ENCODE assay signal across 11 cellular contexts in genomic region chr22:39173050-39173706, GRCh38. TPM values are rescaled to one million over a fixed set of nuclear protein-coding genes. Genes with fewer than 3 reads are reported as not detected.
A peak's percentile ranks its signal among the peaks of the same experiment; 100 is the strongest.
DNase-seq lines count a peak whose midpoint lies in the region; ATAC-seq and TF ChIP-seq lines count a peak whose summit lies in the region.
"Had no signal": no experiment of that assay in that cellular context is flagged by ENCODE, and none has a peak within 500 bp of the region (broad histone marks: within the 10 kb centered on the region; RNA-seq: fewer than 3 reads in every experiment).

No MANE protein-coding gene starts in this region.

- peaks cover 63% of the 10 kb centered on the region for H3K4me1 ChIP-seq in CD8-positive, alpha-beta T cell (ENCODE audit: insufficient read depth, low read length)

- peak overlapping the region; percentile 76 for H3K27ac ChIP-seq in CD8-positive, alpha-beta T cell (ENCODE audit: low read depth, low read length)
- H3K27ac ChIP-seq: GM23248 had no signal

- POLR2A ChIA-PET in CD8-positive, alpha-beta T cell (lab: Charles Lee): interaction anchor here (0.7 to 12.5 kb wide), 21 partner anchors 8 to 350 kb away, joined by 3 to 160 read pairs (median 3); partner anchors contain the start of genes CBX7, PDGFB and RPL3
- POLR2A ChIA-PET in T-cell (lab: Charles Lee): interaction anchor here (0.6 to 1.4 kb wide), 3 partner anchors 33 to 820 kb away, joined by 4 to 12 read pairs (median 5); partner anchors contain the start of gene RPL3 (in 1 of the 2)

- ATAC-seq in CD8-positive, alpha-beta T cell: no peak
- no peak for ATAC-seq in T-cell (replicated peaks in 1 of 4)
- no peak for ATAC-seq in left lobe of liver
- ATAC-seq in sciatic nerve: no peak
- ATAC-seq in GM21381 (IDR thresholded peaks at IDR 0.05; ENCODE audit: unreplicated experiment): no peak
- no peak for ATAC-seq in HG03354 (IDR thresholded peaks at IDR 0.05; ENCODE audit: poor library complexity, severe bottlenecking, unreplicated experiment)

- H3K4me3 ChIP-seq in CD8-positive, alpha-beta T cell (ENCODE audit: low read depth, low read length): peak overlapping the region; percentile 1
- H3K4me3 ChIP-seq: GM23248 had no signal

- DNase-seq in CD8-positive, alpha-beta T cell: no peak
- DNase-seq in T-cell (no peak), left lobe of liver (ENCODE audit: low spot score) (peak; percentile 41), sciatic nerve (ENCODE audit: low spot score) (peak; percentile 56), CD1c-positive myeloid dendritic cell (ENCODE audit: extremely low spot score) (no peak), NCI-H187 (lab: John Stamatoyannopoulos, UW) (no peak)
- DNase-seq: kidney glomerular epithelial cell, NCI-H1436 had no signal

- no peaks in the 10 kb centered on the region for H3K27me3 ChIP-seq in CD8-positive, alpha-beta T cell (ENCODE audit: insufficient read depth, low read length)

- H3K27ac Mint-ChIP-seq in CD8-positive, alpha-beta T cell: peak overlapping the region; percentile 94
- peak overlapping the region; percentile 94 to 97 for H3K27ac Mint-ChIP-seq in T-cell

- intact Hi-C loops in CD8-positive, alpha-beta T cell (cut with DNase I, micrococcal nuclease): loop anchor here (5.0 kb wide), 3 partner anchors 34 to 354 kb away; no protein-coding TSS in a partner anchor
- intact Hi-C loops in sciatic nerve (cut with DNase I): loop anchor here (2.0 to 10.0 kb wide), 3 partner anchors 69 to 352 kb away; partner anchors contain the start of genes ATF4 and PDGFB

- TF ChIP-seq CTCF in CD8-positive, alpha-beta T cell (IDR thresholded peaks at IDR 0.05): no peak

- H3K9me3 ChIP-seq in CD8-positive, alpha-beta T cell (ENCODE audit: low read length): no peaks in the 10 kb centered on the region

- no peaks in the 10 kb centered on the region for H3K27me3 Mint-ChIP-seq in CD8-positive, alpha-beta T cell (ENCODE audit: low read depth)
- peaks cover 0 to 2% of the 10 kb centered on the region in 2 donors for H3K27me3 Mint-ChIP-seq in T-cell

- peaks cover 57% of the 10 kb centered on the region for H3K4me1 Mint-ChIP-seq in CD8-positive, alpha-beta T cell (ENCODE audit: low read depth)
- H3K4me1 Mint-ChIP-seq in T-cell: peaks cover 45 to 65% (median 63%) of the 10 kb centered on the region in 3 donors

- no peaks in the 10 kb centered on the region for H3K9me3 Mint-ChIP-seq in CD8-positive, alpha-beta T cell
- no peaks in the 10 kb centered on the region for H3K9me3 Mint-ChIP-seq in T-cell

- CTCF ChIA-PET in CD8-positive, alpha-beta T cell (lab: Charles Lee): interaction anchor here (1.2 to 18.7 kb wide), 4 partner anchors 16 to 356 kb away, joined by 3 to 386 read pairs (median 76); partner anchors contain the start of gene RPL3
- CTCF ChIA-PET in T-cell (lab: Charles Lee): interaction anchor here in 1 of 2 donors (1.6 kb wide), 1 partner anchor 144 kb away, joined by 8 read pairs; no protein-coding TSS in a partner anchor

- no peaks in the 10 kb centered on the region for H3K36me3 ChIP-seq in CD8-positive, alpha-beta T cell (ENCODE audit: insufficient read depth, low read length)

- no peaks in the 10 kb centered on the region for H3K36me3 Mint-ChIP-seq in CD8-positive, alpha-beta T cell
- H3K36me3 Mint-ChIP-seq in T-cell: no peaks in the 10 kb centered on the region

- peak overlapping the region; percentile 43 for H3K4me3 Mint-ChIP-seq in CD8-positive, alpha-beta T cell
- peak overlapping the region in 2 of 3 donors; percentile 6 to 80 for H3K4me3 Mint-ChIP-seq in T-cell

RNA-seq across cellular contexts. Expression of gene CBX7, which starts 20.7 kb away (rescaled TPM):
- total RNA-seq in CD8-positive, alpha-beta T cell: 10 to 100 TPM; 34.2 to 37.2 TPM
- 100 to 1,000 TPM in 3 of 5 donors, 10 to 100 TPM in 2; 67.4 to 160 (median 149) TPM for total RNA-seq in T-cell
- total RNA-seq in left lobe of liver: 15.7 TPM
- 115 TPM for total RNA-seq in sciatic nerve

Comparison
In these comparisons a context has a peak if more than half of its experiments do, and no peak if none do; other contexts are left out.
1. DNase-seq: peak in left lobe of liver (single experiment) and sciatic nerve (single experiment); none in CD8-positive, alpha-beta T cell (0 of 7), T-cell (0 of 34), CD1c-positive myeloid dendritic cell (single experiment) and NCI-H187 (0 of 2).